Comparison of ENCODE assay signal across 2 cellular contexts in the genomic region with DNA sequence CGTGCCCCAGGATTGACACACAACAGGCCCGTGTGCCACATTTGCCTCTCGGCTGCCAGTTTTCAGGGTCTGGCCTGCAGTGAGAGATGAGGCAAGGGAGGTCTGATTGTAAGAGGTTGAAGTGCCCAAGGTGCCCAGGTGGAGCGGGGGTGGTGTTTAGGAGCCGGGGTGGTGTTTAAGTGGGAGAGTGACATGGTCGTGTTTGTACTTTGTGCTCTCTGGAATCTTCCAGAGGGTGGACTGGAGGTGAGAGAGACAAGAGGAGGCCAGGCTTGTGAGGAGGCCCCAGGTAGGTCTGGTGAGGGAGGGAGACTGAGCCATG.
TF ChIP-seq lines count a peak whose summit lies in the region.

No MANE protein-coding gene starts in this region.

TF ChIP-seq in SK-N-SH, 30 proteins besides CTCF, POLR2A, EP300 and RAD21:
- no peak for TF ChIP-seq CHD2 (IDR thresholded peaks at IDR 0.05; ENCODE audit: low read length, partially characterized antibody)
- TF ChIP-seq, protein P1, sequence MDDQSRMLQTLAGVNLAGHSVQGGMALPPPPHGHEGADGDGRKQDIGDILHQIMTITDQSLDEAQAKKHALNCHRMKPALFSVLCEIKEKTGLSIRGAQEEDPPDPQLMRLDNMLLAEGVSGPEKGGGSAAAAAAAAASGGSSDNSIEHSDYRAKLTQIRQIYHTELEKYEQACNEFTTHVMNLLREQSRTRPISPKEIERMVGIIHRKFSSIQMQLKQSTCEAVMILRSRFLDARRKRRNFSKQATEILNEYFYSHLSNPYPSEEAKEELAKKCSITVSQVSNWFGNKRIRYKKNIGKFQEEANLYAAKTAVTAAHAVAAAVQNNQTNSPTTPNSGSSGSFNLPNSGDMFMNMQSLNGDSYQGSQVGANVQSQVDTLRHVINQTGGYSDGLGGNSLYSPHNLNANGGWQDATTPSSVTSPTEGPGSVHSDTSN (IDR thresholded peaks at IDR 0.05): no peak
TF ChIP-seq in SK-N-SH: peak in this region for 0.

TF ChIP-seq in SK-N-SH treated with all-trans-retinoic acid at 6 μM for 48 hours, 23 proteins besides CTCF, POLR2A, EP300 and RAD21 (continued from another document):
- no peak for TF ChIP-seq TOX (CRISPR knock-in tag; IDR thresholded peaks at IDR 0.05; ENCODE audit: borderline replicate concordance)
- no peak for TF ChIP-seq ISL1 (CRISPR knock-in tag; IDR thresholded peaks at IDR 0.05)
- TF ChIP-seq ARNTL (CRISPR knock-in tag; IDR thresholded peaks at IDR 0.05; ENCODE audit: borderline replicate concordance, low read depth): no peak
- TF ChIP-seq PPARA (CRISPR knock-in tag; IDR thresholded peaks at IDR 0.05; ENCODE audit: borderline replicate concordance): no peak
- TF ChIP-seq SNAI2 (CRISPR knock-in tag; IDR thresholded peaks at IDR 0.05): no peak
- TF ChIP-seq, protein P2, sequence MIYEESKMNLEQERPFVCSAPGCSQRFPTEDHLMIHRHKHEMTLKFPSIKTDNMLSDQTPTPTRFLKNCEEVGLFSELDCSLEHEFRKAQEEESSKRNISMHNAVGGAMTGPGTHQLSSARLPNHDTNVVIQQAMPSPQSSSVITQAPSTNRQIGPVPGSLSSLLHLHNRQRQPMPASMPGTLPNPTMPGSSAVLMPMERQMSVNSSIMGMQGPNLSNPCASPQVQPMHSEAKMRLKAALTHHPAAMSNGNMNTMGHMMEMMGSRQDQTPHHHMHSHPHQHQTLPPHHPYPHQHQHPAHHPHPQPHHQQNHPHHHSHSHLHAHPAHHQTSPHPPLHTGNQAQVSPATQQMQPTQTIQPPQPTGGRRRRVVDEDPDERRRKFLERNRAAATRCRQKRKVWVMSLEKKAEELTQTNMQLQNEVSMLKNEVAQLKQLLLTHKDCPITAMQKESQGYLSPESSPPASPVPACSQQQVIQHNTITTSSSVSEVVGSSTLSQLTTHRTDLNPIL (CRISPR knock-in tag; IDR thresholded peaks at IDR 0.05; ENCODE audit: low read depth): no peak
